ENCODE assay signal across 7 cellular contexts in the genomic region with DNA sequence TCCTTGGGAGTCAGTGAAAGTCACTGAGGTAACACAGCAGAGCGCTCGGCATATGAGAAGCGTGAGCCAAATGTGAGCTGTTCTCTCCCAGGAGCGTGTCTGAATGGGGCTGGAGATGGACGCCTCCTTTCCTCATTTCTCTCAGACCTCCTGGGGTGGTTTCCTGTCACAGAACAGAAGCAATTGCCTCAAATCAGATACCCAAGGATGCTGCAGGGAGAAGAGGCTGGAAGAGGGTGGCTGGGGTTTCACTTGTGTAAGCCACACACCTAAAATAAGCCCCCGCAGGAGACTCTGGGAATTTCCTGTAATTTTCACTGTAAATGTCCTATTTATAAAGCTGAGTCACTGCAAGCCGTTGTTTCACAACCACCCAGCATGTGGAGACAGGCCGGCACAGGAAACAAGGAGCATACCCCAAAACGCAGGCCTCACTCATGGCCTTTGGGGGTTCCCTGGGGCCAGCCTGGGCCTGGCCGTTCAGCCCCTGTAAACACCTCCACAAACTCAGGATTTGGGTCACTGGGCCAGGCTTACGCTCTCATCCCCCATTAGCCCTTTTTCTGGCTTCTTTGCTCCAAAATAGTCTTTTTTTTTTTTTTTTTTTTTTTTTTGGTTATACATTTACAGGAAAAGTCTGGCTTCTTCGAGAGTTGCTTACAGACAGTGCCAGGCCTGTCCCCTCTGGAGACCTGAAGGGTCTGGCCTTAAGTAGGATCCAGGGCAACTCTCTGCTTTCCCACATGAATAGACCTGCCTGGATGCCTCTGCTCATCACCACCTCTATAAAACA. TPM values are rescaled to one million over a fixed set of nuclear protein-coding genes. Genes with fewer than 3 reads are reported as not detected.
A peak's percentile ranks its signal among the peaks of the same experiment; 100 is the strongest.
DNase-seq lines count a peak whose midpoint lies in the region; FAIRE-seq and TF ChIP-seq lines count a peak whose summit lies in the region.

No MANE protein-coding gene starts in this region.

- H3K27ac ChIP-seq in keratinocyte (ENCODE audit: control insufficient read depth, insufficient read depth, low read length): peak overlapping the region; percentile 78

- peaks cover 20% of the 10 kb centered on the region for H3K4me1 Mint-ChIP-seq in MCF 10A (ENCODE audit: insufficient read depth, unreplicated experiment)

- peaks cover 40% of the 10 kb centered on the region for H3K4me1 ChIP-seq in keratinocyte (ENCODE audit: control insufficient read depth, extremely low read depth, insufficient read depth, low read length)

- H3K4me3 Mint-ChIP-seq in MCF 10A (ENCODE audit: unreplicated experiment): no peak overlapping the region

- DNase-seq in HS-5 (ENCODE audit: low read depth): peak; percentile 77
- DNase-seq in SKM-1 treated with dmso at 0.1 percent for 144 hours (lab: John Stamatoyannopoulos, UW; ENCODE audit: unreplicated experiment): peak; percentile 39
- peak; percentile 96 for DNase-seq in MCF 10A (ENCODE audit: unreplicated experiment)
- peak; percentile 80 for DNase-seq in keratinocyte (ENCODE audit: low read depth, low spot score)
- peak; percentile 47 to 53 for DNase-seq in stimulated activated CD4-positive, alpha-beta T cell treated with anti-CD3 and anti-CD28 coated beads, Interleukin-2, amount 100 ng/mL, for 24 hours
- DNase-seq in NCI-H345 (lab: John Stamatoyannopoulos, UW): no peak

- TF ChIP-seq CTCF in MCF 10A (IDR thresholded peaks at IDR 0.05; ENCODE audit: unreplicated experiment) (no peak), keratinocyte (optimal IDR thresholded peaks at IDR 0.05 in 1 of 3, IDR thresholded peaks at IDR 0.05 in 1 of 3, conservative IDR thresholded peaks at IDR 0.05 in 1 of 3; ENCODE audit: extremely low read depth in 1 of 3, insufficient read depth in 2 of 3, low read length in 3 of 3) (peak in 1 of 3 experiments; percentile 35)

- H3K27ac Mint-ChIP-seq in MCF 10A (ENCODE audit: low read depth, unreplicated experiment): peak overlapping the region; percentile 84

- H3K36me3 ChIP-seq in keratinocyte (ENCODE audit: control insufficient read depth in 2 of 2, extremely low read depth in 1 of 2, insufficient read depth in 2 of 2, low read length in 2 of 2): no peaks in the 10 kb centered on the region

- H3K4me2 ChIP-seq in keratinocyte (ENCODE audit: control insufficient read depth, extremely low read depth, insufficient read depth, low read depth, low read length): peak overlapping the region; percentile 75

- no peaks in the 10 kb centered on the region for H3K9me1 ChIP-seq in keratinocyte (ENCODE audit: control insufficient read depth, extremely low read depth, insufficient read depth, low read length)

- dilution Hi-C loops in keratinocyte (cut with MboI; ENCODE audit: extremely low pct_ligation_motif_present, low sequenced_read_pairs): no loop called here

- intact Hi-C loops in MCF 10A (cut with micrococcal nuclease): loop anchor here (2.0 to 5.0 kb wide), 4 partner anchors 22 to 194 kb away; partner anchors contain the start of gene ARF6

- H3K79me2 ChIP-seq in keratinocyte (ENCODE audit: control insufficient read depth, insufficient read depth, low read length): no peaks in the 10 kb centered on the region

- FAIRE-seq in keratinocyte (lab: Jason Lieb, UNC): peak; percentile 89

- no peaks in the 10 kb centered on the region for H3K9me3 Mint-ChIP-seq in MCF 10A (ENCODE audit: unreplicated experiment)

- peak overlapping the region; percentile 76 for H3K9ac ChIP-seq in keratinocyte (ENCODE audit: control insufficient read depth, extremely low read depth, insufficient read depth, low read length)

- H2AFZ ChIP-seq in keratinocyte (ENCODE audit: control insufficient read depth, low read length): peak overlapping the region; percentile 67

- POLR2A ChIA-PET in MCF 10A (lab: Yijun Ruan, JAX): interaction anchor here (0.8 to 4.6 kb wide), 25 partner anchors 11 to 440 kb away, joined by 3 to 53 read pairs (median 5); partner anchors contain the start of genes MGAT2, RPL36AL and VCPKMT

- no peaks in the 10 kb centered on the region for H3K27me3 Mint-ChIP-seq in MCF 10A (ENCODE audit: insufficient read depth, unreplicated experiment)

- peaks cover 4% of the 10 kb centered on the region for H3K36me3 Mint-ChIP-seq in MCF 10A (ENCODE audit: insufficient read depth, unreplicated experiment)

- CTCF ChIA-PET in MCF 10A (lab: Yijun Ruan, JAX): interaction anchor here (0.6 to 4.2 kb wide), 14 partner anchors 14 to 242 kb away, joined by 3 to 52 read pairs (median 4); partner anchors contain the start of gene ARF6

- H3K27me3 ChIP-seq in keratinocyte (ENCODE audit: control insufficient read depth, extremely low read depth, insufficient read depth, low read length): no peaks in the 10 kb centered on the region

- H3K4me3 ChIP-seq in keratinocyte (ENCODE audit: control insufficient read depth in 2 of 3, extremely low read depth in 1 of 3, insufficient read depth in 2 of 3, low read depth in 1 of 3, low read length in 3 of 3): peak overlapping the region in 2 of 3 experiments; percentile 12 to 38

- no peaks in the 10 kb centered on the region for H3K9me3 ChIP-seq in keratinocyte (ENCODE audit: control insufficient read depth, low read depth, low read length)

- BruUV-seq in MCF 10A (replicated peaks; lab: Mats Ljungman, UMichigan): no TSS peak

- no peaks in the 10 kb centered on the region for H4K20me1 ChIP-seq in keratinocyte (ENCODE audit: control insufficient read depth, extremely low read depth, insufficient read depth, low read length)

- peak; percentile 16 for TF ChIP-seq POLR2A in GM10847 (IDR thresholded peaks at IDR 0.05; ENCODE audit: extremely low read depth, insufficient read length)

RNA-seq across cellular contexts. Expression of gene VCPKMT, which starts 55.3 kb away (rescaled TPM):
- 7.2 and 10.4 TPM in 2 replicates for total RNA-seq in MCF 10A (2022)
- 4.4 to 9.4 TPM (median 5.1 TPM) in 3 replicates for polyA plus RNA-seq in keratinocyte
- 5.3 TPM for polyA plus RNA-seq in keratinocyte (2011; ENCODE audit: low read depth)
- polyA plus RNA-seq in keratinocyte (2011; cell fraction: cytosol; rRNA removed): 2.3 and 4.8 TPM in 2 replicates
- polyA plus RNA-seq in keratinocyte (2011; cell fraction: nucleus; rRNA removed): 6.9 and 11.0 TPM in 2 replicates
- 4.9 and 8.1 TPM in 2 replicates for polyA plus RNA-seq in keratinocyte (2012; ENCODE audit: low replicate concordance)
- polyA minus RNA-seq in keratinocyte: 1.6 to 1.9 TPM in 2 of 3 replicates, not detected in the other
- polyA minus RNA-seq in keratinocyte (2011; cell fraction: cytosol; rRNA and poly(A)+ RNA removed): 2.5 TPM
- polyA minus RNA-seq in keratinocyte (2011; cell fraction: nucleus; rRNA and poly(A)+ RNA removed): 2.0 and 4.5 TPM in 2 replicates
